ENCODE assay signal across 24 cellular contexts in genomic region chr17:61267847-61268246, GRCh38.
"Had no signal": no experiment of that assay in that cellular context is flagged by ENCODE, and none has a peak within 500 bp of the region (broad histone marks: within the 10 kb centered on the region; RNA-seq: fewer than 3 reads in every experiment).

No MANE protein-coding gene starts in this region.

- H3K4me2 ChIP-seq: neural progenitor cell had no signal

- ATAC-seq: left lobe of liver; naive thymus-derived CD8-positive, alpha-beta T cell; right lobe of liver; stimulated activated naive CD8-positive, alpha-beta T cell treated with anti-CD3 and anti-CD28 coated beads, Interleukin-15, amount 100 ng/mL, for 72 hours; upper lobe of right lung had no signal

- H3K27ac Mint-ChIP-seq: endodermal cell; naive thymus-derived CD8-positive, alpha-beta T cell; neural progenitor cell; progenitor cell of endocrine pancreas had no signal

- H3K27me3 Mint-ChIP-seq: naive thymus-derived CD8-positive, alpha-beta T cell; progenitor cell of endocrine pancreas; stimulated activated naive CD8-positive, alpha-beta T cell treated with anti-CD3 and anti-CD28 coated beads, Interleukin-15, amount 100 ng/mL, for 72 hours had no signal

- H3K27ac ChIP-seq: esophagus muscularis mucosa, neural progenitor cell, parathyroid adenoma, right lobe of liver, suprapubic skin, transverse colon, upper lobe of right lung, vagina had no signal

- H3K4me3 Mint-ChIP-seq: endodermal cell; naive thymus-derived CD8-positive, alpha-beta T cell; neural progenitor cell; stimulated activated naive CD8-positive, alpha-beta T cell treated with anti-CD3 and anti-CD28 coated beads, Interleukin-15, amount 100 ng/mL, for 72 hours had no signal

- H3K9me3 Mint-ChIP-seq: endodermal cell; naive thymus-derived CD8-positive, alpha-beta T cell; neural progenitor cell; stimulated activated naive CD8-positive, alpha-beta T cell treated with anti-CD3 and anti-CD28 coated beads, Interleukin-15, amount 100 ng/mL, for 72 hours had no signal

- H3K36me3 Mint-ChIP-seq: naive thymus-derived CD8-positive, alpha-beta T cell; neural progenitor cell had no signal

- DNase-seq: effector CD8-positive, alpha-beta T cell; endodermal cell; foreskin melanocyte; mesenchymal stem cell; naive thymus-derived CD8-positive, alpha-beta T cell; right lobe of liver; small intestine; stimulated activated CD4-positive, alpha-beta T cell treated with anti-CD3 and anti-CD28 coated beads, Interleukin-15, amount 100 ng/mL, for 24 hours; stimulated activated CD4-positive, alpha-beta T cell treated with anti-CD3 and anti-CD28 coated beads, Interleukin-2, amount 100 ng/mL, for 48 hours; stimulated activated naive CD4-positive, alpha-beta T cell; stimulated activated naive CD8-positive, alpha-beta T cell treated with anti-CD3 and anti-CD28 coated beads, Interleukin-15, amount 100 ng/mL, for 72 hours; transverse colon; upper lobe of right lung had no signal

- FAIRE-seq: colon, endothelial cell of umbilical vein, keratinocyte, small intestine had no signal

- H2AFZ ChIP-seq: neural progenitor cell, parathyroid adenoma had no signal

- H3K9ac ChIP-seq: neural progenitor cell, parathyroid adenoma had no signal

- H3K9me3 ChIP-seq: esophagus muscularis mucosa, right lobe of liver, suprapubic skin, transverse colon, upper lobe of right lung, vagina had no signal

- H3K79me2 ChIP-seq: parathyroid adenoma had no signal

- H3K4me3 ChIP-seq: esophagus muscularis mucosa, lung, neural progenitor cell, right lobe of liver, suprapubic skin, transverse colon, upper lobe of right lung, vagina had no signal

- H3K36me3 ChIP-seq: esophagus muscularis mucosa, neural progenitor cell, right lobe of liver, suprapubic skin, transverse colon, upper lobe of right lung, vagina had no signal

- H3K27me3 ChIP-seq: esophagus muscularis mucosa, neural progenitor cell, right lobe of liver, suprapubic skin, transverse colon, upper lobe of right lung, vagina had no signal

- H3K4me1 ChIP-seq: neural progenitor cell, parathyroid adenoma, right lobe of liver, suprapubic skin, transverse colon, upper lobe of right lung, vagina had no signal

- H3K4me1 Mint-ChIP-seq: naive thymus-derived CD8-positive, alpha-beta T cell; neural progenitor cell had no signal
